In the genomic region with DNA sequence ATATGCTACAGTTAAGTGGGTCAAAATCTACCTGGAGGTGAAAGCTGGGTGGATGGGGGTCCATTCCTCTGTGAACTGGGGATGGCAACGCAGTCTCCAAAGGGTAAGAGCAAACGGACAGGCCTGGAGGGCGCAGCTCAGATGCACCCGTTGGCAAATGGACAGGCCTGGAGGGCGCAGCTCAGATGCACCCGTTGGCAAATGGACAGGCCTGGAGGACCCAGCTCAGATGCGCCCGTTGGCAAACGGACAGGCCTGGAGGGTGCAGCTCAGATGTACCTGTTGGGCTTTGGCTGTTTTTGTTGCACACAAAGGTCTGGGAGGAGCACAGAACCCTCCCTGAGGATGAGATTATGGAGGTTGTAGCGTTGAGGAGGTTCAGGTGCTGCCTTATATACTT, we compare ENCODE assay signal across 30 cellular contexts.
"Had no signal": no experiment of that assay in that cellular context is flagged by ENCODE, and none has a peak within 500 bp of the region (broad histone marks: within the 10 kb centered on the region; RNA-seq: fewer than 3 reads in every experiment).

No MANE protein-coding gene starts in this region.

- H3K27me3 Mint-ChIP-seq: natural killer cell treated with Interleukin-12 subunit alpha and Interleukin-12 subunit beta and Interleukin-15 and Interleukin-18, amount 100 ng/mL, for 72 hours; progenitor cell of endocrine pancreas; stimulated activated naive B cell treated with anti-CD40 and anti-IgM and Interleukin-4, amounts not matched to agents 10 μg/mL and 1 μg/mL and 100 μg/mL, for 72 hours; stimulated activated naive CD8-positive, alpha-beta T cell treated with anti-CD3 and anti-CD28 coated beads, Interleukin-15, Interleukin-2, amounts not matched to agents 100 ng/mL and 50 ng/mL, for 24 hours had no signal

- H3K27ac Mint-ChIP-seq: naive thymus-derived CD8-positive, alpha-beta T cell; natural killer cell treated with Interleukin-12 subunit alpha and Interleukin-12 subunit beta and Interleukin-15 and Interleukin-18, amount 100 ng/mL, for 72 hours; progenitor cell of endocrine pancreas; stimulated activated naive B cell treated with anti-CD40 and anti-IgM and Interleukin-4, amounts not matched to agents 10 μg/mL and 1 μg/mL and 100 μg/mL, for 72 hours had no signal

- H3K27me3 ChIP-seq: neutrophil, ovary, right lobe of liver, sigmoid colon, stomach, thyroid gland, tibial nerve, upper lobe of left lung, uterus had no signal

- H3K36me3 ChIP-seq: neutrophil, ovary, right lobe of liver, sigmoid colon, stomach, thoracic aorta, thyroid gland, upper lobe of left lung, uterus had no signal

- H3K4me3 Mint-ChIP-seq: naive thymus-derived CD8-positive, alpha-beta T cell; natural killer cell treated with Interleukin-12 subunit alpha and Interleukin-12 subunit beta and Interleukin-15 and Interleukin-18, amount 100 ng/mL, for 72 hours; nephron progenitor cell; neural crest cell; stimulated activated effector memory CD8-positive, alpha-beta T cell treated with anti-CD3 and anti-CD28 coated beads, Interleukin-12 subunit alpha, Interleukin-12 subunit beta, amount 100 ng/mL, for 72 hours; stimulated activated naive B cell treated with anti-CD40 and anti-IgM and Interleukin-4, amounts not matched to agents 10 μg/mL and 1 μg/mL and 100 μg/mL, for 72 hours; stimulated activated naive CD8-positive, alpha-beta T cell treated with anti-CD3 and anti-CD28 coated beads, Interleukin-15, Interleukin-2, amounts not matched to agents 100 ng/mL and 50 ng/mL, for 24 hours had no signal

- H3K9me3 ChIP-seq: neutrophil, psoas muscle, right lobe of liver, sigmoid colon, stomach, thoracic aorta, thyroid gland, tibial nerve, upper lobe of left lung, uterus had no signal

- H3K4me3 ChIP-seq: ovary, psoas muscle, right lobe of liver, sigmoid colon, stomach, thoracic aorta, thyroid gland, tibial nerve, upper lobe of left lung, uterus had no signal

- H3K4me1 Mint-ChIP-seq: naive thymus-derived CD8-positive, alpha-beta T cell; nephron progenitor cell; neural crest cell; stimulated activated effector memory CD8-positive, alpha-beta T cell treated with anti-CD3 and anti-CD28 coated beads, Interleukin-12 subunit alpha, Interleukin-12 subunit beta, amount 100 ng/mL, for 72 hours; stimulated activated naive B cell treated with anti-CD40 and anti-IgM and Interleukin-4, amounts not matched to agents 10 μg/mL and 1 μg/mL and 100 μg/mL, for 72 hours had no signal

- H3K36me3 Mint-ChIP-seq: naive thymus-derived CD8-positive, alpha-beta T cell; natural killer cell treated with Interleukin-12 subunit alpha and Interleukin-12 subunit beta and Interleukin-15 and Interleukin-18, amount 100 ng/mL, for 72 hours; stimulated activated effector memory CD8-positive, alpha-beta T cell treated with anti-CD3 and anti-CD28 coated beads, Interleukin-12 subunit alpha, Interleukin-12 subunit beta, amount 100 ng/mL, for 72 hours had no signal

- H3K4me1 ChIP-seq: parathyroid adenoma, psoas muscle, right lobe of liver, sigmoid colon, stomach, thyroid gland, tibial nerve, upper lobe of left lung, uterus had no signal

- H3K27ac ChIP-seq: neutrophil, ovary, parathyroid adenoma, psoas muscle, right lobe of liver, sigmoid colon, stomach, thoracic aorta, thyroid gland, tibial nerve, upper lobe of left lung, uterus had no signal

- ATAC-seq: naive thymus-derived CD8-positive, alpha-beta T cell; natural killer cell treated with Interleukin-12 subunit alpha and Interleukin-12 subunit beta and Interleukin-15 and Interleukin-18, amount 100 ng/mL, for 72 hours; psoas muscle; right lobe of liver; stimulated activated effector memory CD8-positive, alpha-beta T cell treated with anti-CD3 and anti-CD28 coated beads, Interleukin-12 subunit alpha, Interleukin-12 subunit beta, amount 100 ng/mL, for 72 hours; stimulated activated naive B cell treated with anti-CD40 and anti-IgM and Interleukin-4, amounts not matched to agents 10 μg/mL and 1 μg/mL and 100 μg/mL, for 72 hours had no signal

- H3K9me3 Mint-ChIP-seq: natural killer cell treated with Interleukin-12 subunit alpha and Interleukin-12 subunit beta and Interleukin-15 and Interleukin-18, amount 100 ng/mL, for 72 hours; neural crest cell; stimulated activated effector memory CD8-positive, alpha-beta T cell treated with anti-CD3 and anti-CD28 coated beads, Interleukin-12 subunit alpha, Interleukin-12 subunit beta, amount 100 ng/mL, for 72 hours had no signal

- DNase-seq: naive thymus-derived CD8-positive, alpha-beta T cell; nephron progenitor cell; nucleus accumbens; ovary; posterior cingulate gyrus; psoas muscle; right cardiac atrium; right lobe of liver; sigmoid colon; small intestine; stimulated activated CD4-positive, alpha-beta T cell treated with anti-CD3 and anti-CD28 coated beads, Interleukin-15, amount 100 ng/mL, for 24 hours; stimulated activated CD4-positive, alpha-beta T cell treated with anti-CD3 and anti-CD28 coated beads, Interleukin-2, amount 100 ng/mL, for 24 hours; stimulated activated CD4-positive, alpha-beta T cell treated with anti-CD3 and anti-CD28 coated beads, Interleukin-2, amount 100 ng/mL, for 48 hours; stimulated activated CD4-positive, alpha-beta T cell treated with anti-CD3 and anti-CD28 coated beads, Interleukin-4, amount 100 ng/mL, for 24 hours; stimulated activated naive B cell treated with anti-CD40 and anti-IgM and Interleukin-4, amounts not matched to agents 10 μg/mL and 1 μg/mL and 100 μg/mL, for 72 hours; stimulated activated naive CD4-positive, alpha-beta T cell treated with Interleukin-2 at 50 U/mL for 16 hours; stomach; thyroid gland; trophoblast cell; upper lobe of left lung; uterus had no signal
